Comparison of ENCODE assay signal across 10 cellular contexts in the genomic region with DNA sequence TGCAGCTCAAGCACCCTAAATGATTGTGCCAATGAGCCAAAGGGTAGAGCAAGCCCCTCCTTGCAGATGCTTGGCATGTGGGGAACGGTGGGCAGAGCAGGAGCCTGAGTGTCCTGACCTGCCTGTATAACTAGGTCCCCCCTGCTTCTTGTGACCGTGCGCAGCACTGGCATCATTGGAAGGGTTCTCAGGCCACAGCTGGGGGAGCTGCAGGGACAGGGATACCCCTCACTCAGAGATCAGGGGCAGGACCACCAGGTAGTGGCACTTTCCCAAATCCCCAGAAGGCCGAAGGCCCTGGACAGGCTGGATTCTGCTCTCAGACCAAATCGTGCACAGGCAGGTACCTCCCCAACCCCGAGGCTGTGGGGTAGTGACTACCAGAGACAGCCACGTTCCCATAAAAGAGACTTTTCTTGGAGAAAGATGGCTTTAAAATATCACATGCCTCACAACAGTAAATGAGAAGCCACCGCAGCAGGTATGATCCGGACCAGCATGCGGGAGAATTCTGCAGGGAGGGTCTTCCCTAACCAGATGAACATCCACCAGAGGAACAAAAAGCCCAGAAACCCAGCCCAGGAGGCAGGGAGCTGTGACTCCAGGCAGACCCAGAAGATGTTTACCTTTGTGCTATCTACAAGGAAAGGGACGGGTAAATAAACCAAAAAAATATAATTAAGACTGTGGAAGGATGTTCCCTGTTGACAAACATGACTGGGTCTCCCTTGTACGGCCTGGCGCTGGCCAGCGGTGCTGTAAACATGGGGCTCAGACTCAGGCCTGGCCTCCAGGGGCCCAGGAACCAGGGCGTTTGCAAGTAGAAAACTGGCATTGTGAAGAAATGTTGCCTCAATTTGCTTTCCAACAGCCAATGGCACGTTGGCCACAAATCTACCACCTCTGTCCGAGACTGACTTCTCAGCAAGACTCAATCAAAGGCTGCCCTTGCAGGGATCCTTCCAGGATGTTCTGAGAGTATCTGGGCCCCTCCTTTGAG.
"Had no signal": no experiment of that assay in that cellular context is flagged by ENCODE, and none has a peak within 500 bp of the region (broad histone marks: within the 10 kb centered on the region; RNA-seq: fewer than 3 reads in every experiment).

No MANE protein-coding gene starts in this region.

- H3K9me3 ChIP-seq: tibial nerve had no signal

- H3K27me3 ChIP-seq: tibial nerve had no signal

- ATAC-seq: activated T-cell treated with anti-CD3 and anti-CD28 coated beads, Interleukin-2, amount 50 U/mL, for 4 hours; SK-N-SH treated with all-trans-retinoic acid at 6 μM for 48 hours had no signal

- DNase-seq: activated CD4-positive, alpha-beta T cell treated with anti-CD3 and anti-CD28 coated beads, Interleukin-2, amount 50 U/mL, for 4 hours; activated gamma-delta T cell treated with Interleukin-2 at 50 U/mL for 16 hours; activated naive CD8-positive, alpha-beta T cell treated with anti-CD3 and anti-CD28 coated beads, Interleukin-2, amount 10 ng/mL, durations not matched to agents 7 days and 5 days; activated T-cell treated with anti-CD3 and anti-CD28 coated beads, Interleukin-2, amount 50 U/mL, for 4 hours; anterior cingulate cortex; foreskin melanocyte; stimulated activated CD4-positive, alpha-beta T cell treated with anti-CD3 and anti-CD28 coated beads, Interleukin-4, amount 100 ng/mL, for 4 hours; stimulated activated naive CD8-positive, alpha-beta T cell treated with anti-CD3 and anti-CD28 coated beads, Interleukin-15, amount 100 ng/mL, for 72 hours had no signal

- H3K4me3 ChIP-seq: tibial nerve had no signal
